In genomic region chr9:134031783-134032182, GRCh38 we compare ENCODE assay signal across 17 cellular contexts.
"Had no signal": no experiment of that assay in that cellular context is flagged by ENCODE, and none has a peak within 500 bp of the region (broad histone marks: within the 10 kb centered on the region; RNA-seq: fewer than 3 reads in every experiment).

No MANE protein-coding gene starts in this region.

- DNase-seq: activated CD4-positive, alpha-beta T cell treated with anti-CD3 and anti-CD28 coated beads, Interleukin-2, amount 10 ng/mL, durations not matched to agents 24 days and 14 days; activated CD8-positive, alpha-beta T cell treated with anti-CD3 and anti-CD28 coated beads for 36 hours; activated naive CD4-positive, alpha-beta T cell treated with anti-CD3 and anti-CD28 coated beads for 36 hours; activated T-cell treated with anti-CD3 and anti-CD28 coated beads, Interleukin-2, amount 50 U/mL, for 1 hour; cerebellar nuclear complex; effector memory CD4-positive, alpha-beta T cell; heart left ventricle; naive thymus-derived CD8-positive, alpha-beta T cell; stimulated activated naive CD4-positive, alpha-beta T cell treated with Interleukin-2 at 50 U/mL for 16 hours; T1000; thyroid gland had no signal

- H3K4me1 Mint-ChIP-seq: activated CD4-positive, alpha-beta T cell treated with anti-CD3 and anti-CD28 coated beads, Interleukin-2, amount 10 ng/mL, durations not matched to agents 24 days and 14 days had no signal

- H3K27ac Mint-ChIP-seq: activated CD4-positive, alpha-beta T cell treated with anti-CD3 and anti-CD28 coated beads, Interleukin-2, amount 10 ng/mL, durations not matched to agents 24 days and 14 days; activated CD8-positive, alpha-beta T cell treated with anti-CD3 and anti-CD28 coated beads for 36 hours; activated naive CD4-positive, alpha-beta T cell treated with anti-CD3 and anti-CD28 coated beads for 36 hours; activated T-helper 17 cell treated with anti-CD3 and anti-CD28 coated beads, Interleukin-2, amount 50 U/mL, for 72 hours; dendritic cell treated with granulocyte-macrophage colony-stimulating factor and Interleukin-4, amounts not matched to agents 40 ng/mL and 50 ng/mL, for 4 days; naive thymus-derived CD8-positive, alpha-beta T cell had no signal

- ATAC-seq: activated CD8-positive, alpha-beta T cell treated with anti-CD3 and anti-CD28 coated beads for 36 hours; activated T-helper 17 cell treated with anti-CD3 and anti-CD28 coated beads, Interleukin-2, amount 50 U/mL, for 72 hours; gastroesophageal sphincter; heart left ventricle; naive thymus-derived CD8-positive, alpha-beta T cell had no signal

- H3K4me1 ChIP-seq: ascending aorta, heart left ventricle, parathyroid adenoma, thyroid gland had no signal

- H3K4me3 Mint-ChIP-seq: activated CD4-positive, alpha-beta T cell treated with anti-CD3 and anti-CD28 coated beads, Interleukin-2, amount 10 ng/mL, durations not matched to agents 24 days and 14 days; activated CD8-positive, alpha-beta T cell treated with anti-CD3 and anti-CD28 coated beads for 36 hours; activated naive CD4-positive, alpha-beta T cell treated with anti-CD3 and anti-CD28 coated beads for 36 hours; activated T-helper 17 cell treated with anti-CD3 and anti-CD28 coated beads, Interleukin-2, amount 50 U/mL, for 72 hours; dendritic cell treated with granulocyte-macrophage colony-stimulating factor and Interleukin-4, amounts not matched to agents 40 ng/mL and 50 ng/mL, for 4 days; naive thymus-derived CD8-positive, alpha-beta T cell had no signal

- H3K27me3 Mint-ChIP-seq: activated CD4-positive, alpha-beta T cell treated with anti-CD3 and anti-CD28 coated beads, Interleukin-2, amount 10 ng/mL, durations not matched to agents 24 days and 14 days; activated CD8-positive, alpha-beta T cell treated with anti-CD3 and anti-CD28 coated beads for 36 hours; activated T-helper 17 cell treated with anti-CD3 and anti-CD28 coated beads, Interleukin-2, amount 50 U/mL, for 72 hours; dendritic cell treated with granulocyte-macrophage colony-stimulating factor and Interleukin-4, amounts not matched to agents 40 ng/mL and 50 ng/mL, for 4 days; naive thymus-derived CD8-positive, alpha-beta T cell had no signal

- H3K9me3 ChIP-seq: ascending aorta, esophagus muscularis mucosa, gastroesophageal sphincter, thyroid gland had no signal

- H3K4me3 ChIP-seq: ascending aorta, esophagus muscularis mucosa, gastroesophageal sphincter, heart left ventricle, thyroid gland had no signal

- H3K27ac ChIP-seq: ascending aorta, esophagus muscularis mucosa, gastroesophageal sphincter, heart left ventricle, parathyroid adenoma, thyroid gland had no signal

- H3K27me3 ChIP-seq: ascending aorta, esophagus muscularis mucosa, gastroesophageal sphincter, heart left ventricle, thyroid gland had no signal

- H3K9me3 Mint-ChIP-seq: activated CD4-positive, alpha-beta T cell treated with anti-CD3 and anti-CD28 coated beads, Interleukin-2, amount 10 ng/mL, durations not matched to agents 24 days and 14 days; activated CD8-positive, alpha-beta T cell treated with anti-CD3 and anti-CD28 coated beads for 36 hours; activated naive CD4-positive, alpha-beta T cell treated with anti-CD3 and anti-CD28 coated beads for 36 hours; activated T-helper 17 cell treated with anti-CD3 and anti-CD28 coated beads, Interleukin-2, amount 50 U/mL, for 72 hours; dendritic cell treated with granulocyte-macrophage colony-stimulating factor and Interleukin-4, amounts not matched to agents 40 ng/mL and 50 ng/mL, for 4 days; naive thymus-derived CD8-positive, alpha-beta T cell had no signal
